1 cellular context compared by ENCODE assay signal in the genomic region with DNA sequence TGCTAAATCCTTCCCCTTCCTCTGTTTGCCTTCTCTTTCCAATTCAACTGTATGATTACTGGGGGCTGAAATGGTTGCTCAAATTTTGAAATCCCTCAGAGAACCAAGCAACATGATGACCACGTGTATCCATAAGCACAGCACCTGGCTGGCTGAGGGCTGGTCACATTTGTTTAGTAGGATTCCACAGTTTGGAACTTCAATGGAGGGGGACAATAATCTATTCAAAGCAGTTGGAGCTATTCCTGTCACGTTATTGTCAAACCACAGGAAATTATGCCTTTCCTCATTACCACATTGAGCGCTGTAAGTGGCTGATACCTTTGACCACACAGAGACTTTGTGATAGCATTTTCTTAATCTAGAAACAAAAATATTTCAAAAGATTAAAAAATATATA.
A peak's percentile ranks its signal among the peaks of the same experiment; 100 is the strongest.
TF ChIP-seq lines count a peak whose summit lies in the region.

No MANE protein-coding gene starts in this region.

TF ChIP-seq in GM12878, 131 proteins besides CTCF, POLR2A, EP300 and RAD21 (continued from another document and continues in another):
- TF ChIP-seq RBBP5 (conservative IDR thresholded peaks at IDR 0.05) (no peak), RELB (IDR thresholded peaks at IDR 0.05; ENCODE audit: low read depth) (0 out of 2 replicates have a peak, but pooled peaks have one; percentile 24), SREBF2 (IDR thresholded peaks at IDR 0.05; ENCODE audit: low read length) (no peak), SIN3A (IDR thresholded peaks at IDR 0.05; ENCODE audit: low read depth, low read length) (no peak), ZBTB33 (IDR thresholded peaks at IDR 0.05) (no peak), SRF (IDR thresholded peaks at IDR 0.05; ENCODE audit: low read depth in 2 of 2, low read length in 2 of 2) (no peak), CHD1 (IDR thresholded peaks at IDR 0.05; ENCODE audit: low read depth, low read length) (no peak), SIX5 (IDR thresholded peaks at IDR 0.05; ENCODE audit: low read depth, low read length, severe bottlenecking) (no peak), ZNF687 (IDR thresholded peaks at IDR 0.05) (peak; percentile 89), TBL1XR1 (IDR thresholded peaks at IDR 0.05; ENCODE audit: low read depth, low read length) (no peak), RUNX3 (IDR thresholded peaks at IDR 0.05; ENCODE audit: low read length) (peak; percentile 88), TARDBP (IDR thresholded peaks at IDR 0.05; ENCODE audit: borderline replicate concordance) (no peak), RCOR1 (conservative IDR thresholded peaks at IDR 0.05; ENCODE audit: low read depth, low read length) (no peak), BHLHE40 (IDR thresholded peaks at IDR 0.05; ENCODE audit: borderline replicate concordance in 1 of 2, low read depth in 2 of 2, low read length in 1 of 2) (peak; percentile 67 to 75; a peak in 3 of 4 replicates), SKIL (IDR thresholded peaks at IDR 0.05; ENCODE audit: low read depth, poor library complexity, severe bottlenecking) (peak; percentile 19), RB1 (IDR thresholded peaks at IDR 0.05; ENCODE audit: borderline replicate concordance) (no peak), JUND (IDR thresholded peaks at IDR 0.05; ENCODE audit: low read depth, low read length) (no peak), ZNF274 (IDR thresholded peaks at IDR 0.05; ENCODE audit: insufficient read depth, insufficient read length) (no peak), SMAD1 (IDR thresholded peaks at IDR 0.05; ENCODE audit: low read depth, partially characterized antibody) (no peak), EED (IDR thresholded peaks at IDR 0.05; ENCODE audit: low read depth) (peak; percentile 48; the same call in 1 of the 2 replicates), PAX8 (IDR thresholded peaks at IDR 0.05) (no peak), SPI1 (IDR thresholded peaks at IDR 0.05; ENCODE audit: borderline replicate concordance, insufficient read depth, low read depth, low read length) (no peak), MXI1 (IDR thresholded peaks at IDR 0.05; ENCODE audit: low read depth, low read length) (no peak), POU2F2 (IDR thresholded peaks at IDR 0.05; ENCODE audit: borderline replicate concordance, low read depth, low read length) (no peak), STAT3 (IDR thresholded peaks at IDR 0.05; ENCODE audit: low read depth, low read length) (no peak), SUZ12 (IDR thresholded peaks at IDR 0.05; ENCODE audit: unreplicated experiment) (no peak), ZBTB4 (CRISPR knock-in tag; IDR thresholded peaks at IDR 0.05) (no peak), ZSCAN29 (IDR thresholded peaks at IDR 0.05) (no peak), MYC (IDR thresholded peaks at IDR 0.05; ENCODE audit: insufficient read depth, insufficient read length, insufficient replicate concordance, low read length, severe bottlenecking) (no peak), EZH2 (IDR thresholded peaks at IDR 0.05; ENCODE audit: borderline replicate concordance, control insufficient read depth, low read depth, low read length) (no peak)
- TF ChIP-seq, protein P1, sequence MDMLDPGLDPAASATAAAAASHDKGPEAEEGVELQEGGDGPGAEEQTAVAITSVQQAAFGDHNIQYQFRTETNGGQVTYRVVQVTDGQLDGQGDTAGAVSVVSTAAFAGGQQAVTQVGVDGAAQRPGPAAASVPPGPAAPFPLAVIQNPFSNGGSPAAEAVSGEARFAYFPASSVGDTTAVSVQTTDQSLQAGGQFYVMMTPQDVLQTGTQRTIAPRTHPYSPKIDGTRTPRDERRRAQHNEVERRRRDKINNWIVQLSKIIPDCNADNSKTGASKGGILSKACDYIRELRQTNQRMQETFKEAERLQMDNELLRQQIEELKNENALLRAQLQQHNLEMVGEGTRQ (IDR thresholded peaks at IDR 0.05; ENCODE audit: borderline replicate concordance, low read depth, low read length) = no peak
- TF ChIP-seq, protein P2, sequence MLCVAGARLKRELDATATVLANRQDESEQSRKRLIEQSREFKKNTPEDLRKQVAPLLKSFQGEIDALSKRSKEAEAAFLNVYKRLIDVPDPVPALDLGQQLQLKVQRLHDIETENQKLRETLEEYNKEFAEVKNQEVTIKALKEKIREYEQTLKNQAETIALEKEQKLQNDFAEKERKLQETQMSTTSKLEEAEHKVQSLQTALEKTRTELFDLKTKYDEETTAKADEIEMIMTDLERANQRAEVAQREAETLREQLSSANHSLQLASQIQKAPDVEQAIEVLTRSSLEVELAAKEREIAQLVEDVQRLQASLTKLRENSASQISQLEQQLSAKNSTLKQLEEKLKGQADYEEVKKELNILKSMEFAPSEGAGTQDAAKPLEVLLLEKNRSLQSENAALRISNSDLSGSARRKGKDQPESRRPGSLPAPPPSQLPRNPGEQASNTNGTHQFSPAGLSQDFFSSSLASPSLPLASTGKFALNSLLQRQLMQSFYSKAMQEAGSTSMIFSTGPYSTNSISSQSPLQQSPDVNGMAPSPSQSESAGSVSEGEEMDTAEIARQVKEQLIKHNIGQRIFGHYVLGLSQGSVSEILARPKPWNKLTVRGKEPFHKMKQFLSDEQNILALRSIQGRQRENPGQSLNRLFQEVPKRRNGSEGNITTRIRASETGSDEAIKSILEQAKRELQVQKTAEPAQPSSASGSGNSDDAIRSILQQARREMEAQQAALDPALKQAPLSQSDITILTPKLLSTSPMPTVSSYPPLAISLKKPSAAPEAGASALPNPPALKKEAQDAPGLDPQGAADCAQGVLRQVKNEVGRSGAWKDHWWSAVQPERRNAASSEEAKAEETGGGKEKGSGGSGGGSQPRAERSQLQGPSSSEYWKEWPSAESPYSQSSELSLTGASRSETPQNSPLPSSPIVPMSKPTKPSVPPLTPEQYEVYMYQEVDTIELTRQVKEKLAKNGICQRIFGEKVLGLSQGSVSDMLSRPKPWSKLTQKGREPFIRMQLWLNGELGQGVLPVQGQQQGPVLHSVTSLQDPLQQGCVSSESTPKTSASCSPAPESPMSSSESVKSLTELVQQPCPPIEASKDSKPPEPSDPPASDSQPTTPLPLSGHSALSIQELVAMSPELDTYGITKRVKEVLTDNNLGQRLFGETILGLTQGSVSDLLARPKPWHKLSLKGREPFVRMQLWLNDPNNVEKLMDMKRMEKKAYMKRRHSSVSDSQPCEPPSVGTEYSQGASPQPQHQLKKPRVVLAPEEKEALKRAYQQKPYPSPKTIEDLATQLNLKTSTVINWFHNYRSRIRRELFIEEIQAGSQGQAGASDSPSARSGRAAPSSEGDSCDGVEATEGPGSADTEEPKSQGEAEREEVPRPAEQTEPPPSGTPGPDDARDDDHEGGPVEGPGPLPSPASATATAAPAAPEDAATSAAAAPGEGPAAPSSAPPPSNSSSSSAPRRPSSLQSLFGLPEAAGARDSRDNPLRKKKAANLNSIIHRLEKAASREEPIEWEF (IDR thresholded peaks at IDR 0.05; ENCODE audit: insufficient replicate concordance, low read depth, low read length) = no peak
- TF ChIP-seq, protein P3, sequence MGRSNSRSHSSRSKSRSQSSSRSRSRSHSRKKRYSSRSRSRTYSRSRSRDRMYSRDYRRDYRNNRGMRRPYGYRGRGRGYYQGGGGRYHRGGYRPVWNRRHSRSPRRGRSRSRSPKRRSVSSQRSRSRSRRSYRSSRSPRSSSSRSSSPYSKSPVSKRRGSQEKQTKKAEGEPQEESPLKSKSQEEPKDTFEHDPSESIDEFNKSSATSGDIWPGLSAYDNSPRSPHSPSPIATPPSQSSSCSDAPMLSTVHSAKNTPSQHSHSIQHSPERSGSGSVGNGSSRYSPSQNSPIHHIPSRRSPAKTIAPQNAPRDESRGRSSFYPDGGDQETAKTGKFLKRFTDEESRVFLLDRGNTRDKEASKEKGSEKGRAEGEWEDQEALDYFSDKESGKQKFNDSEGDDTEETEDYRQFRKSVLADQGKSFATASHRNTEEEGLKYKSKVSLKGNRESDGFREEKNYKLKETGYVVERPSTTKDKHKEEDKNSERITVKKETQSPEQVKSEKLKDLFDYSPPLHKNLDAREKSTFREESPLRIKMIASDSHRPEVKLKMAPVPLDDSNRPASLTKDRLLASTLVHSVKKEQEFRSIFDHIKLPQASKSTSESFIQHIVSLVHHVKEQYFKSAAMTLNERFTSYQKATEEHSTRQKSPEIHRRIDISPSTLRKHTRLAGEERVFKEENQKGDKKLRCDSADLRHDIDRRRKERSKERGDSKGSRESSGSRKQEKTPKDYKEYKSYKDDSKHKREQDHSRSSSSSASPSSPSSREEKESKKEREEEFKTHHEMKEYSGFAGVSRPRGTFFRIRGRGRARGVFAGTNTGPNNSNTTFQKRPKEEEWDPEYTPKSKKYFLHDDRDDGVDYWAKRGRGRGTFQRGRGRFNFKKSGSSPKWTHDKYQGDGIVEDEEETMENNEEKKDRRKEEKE (IDR thresholded peaks at IDR 0.05) = no peak
